ENCODE assay signal across 8 cellular contexts in genomic region chr6:116011520-116011919, GRCh38. TPM values are rescaled to one million over a fixed set of nuclear protein-coding genes. Genes with fewer than 3 reads are reported as not detected.
DNase-seq lines count a peak whose midpoint lies in the region; ATAC-seq, FAIRE-seq and TF ChIP-seq lines count a peak whose summit lies in the region.

No MANE protein-coding gene starts in this region.

- CTCF ChIA-PET in A549 (lab: Yijun Ruan, JAX), result interaction anchor here (0.5 to 4.1 kb wide), 20 partner anchors 8 to 114 kb away, joined by 3 to 20 read pairs (median 4); partner anchors contain the start of genes FRK and NT5DC1
- CTCF ChIA-PET in mammary epithelial cell (lab: Charles Lee; ENCODE audit: low non-redundant PET), result interaction anchor here (0.6 to 1.8 kb wide), 5 partner anchors 25 to 89 kb away, joined by 3 to 26 read pairs (median 8); partner anchors contain the start of genes FRK and NT5DC1

- peaks cover 16% of the 10 kb centered on the region for H3K79me2 ChIP-seq in mammary epithelial cell (ENCODE audit: insufficient read depth, low read length)

- H3K4me2 ChIP-seq in A549, result peak overlapping the region; percentile 57
- peak overlapping the region; percentile 63 for H3K4me2 ChIP-seq in mammary epithelial cell (ENCODE audit: insufficient read depth, low read depth, low read length)

- no peaks in the 10 kb centered on the region for H3K36me3 Mint-ChIP-seq in effector memory CD8-positive, alpha-beta T cell (ENCODE audit: insufficient read depth)

- ATAC-seq in A549 (peak in 1 of 2 experiments; percentile 13; a peak in 3 of 6 replicates), GM19463 (IDR thresholded peaks at IDR 0.05; ENCODE audit: unreplicated experiment) (peak; percentile 66), HG03457 (IDR thresholded peaks at IDR 0.05; ENCODE audit: unreplicated experiment) (peak; percentile 57)
- ATAC-seq in effector memory CD8-positive, alpha-beta T cell (replicated peaks), result no peak

- POLR2A ChIA-PET in A549 (lab: Yijun Ruan, JAX), result interaction anchor here (0.9 to 1.5 kb wide), 3 partner anchors 49 to 89 kb away, joined by 4 to 6 read pairs (median 6); partner anchors contain the start of genes FRK and NT5DC1

- H3K36me3 ChIP-seq in mammary epithelial cell (ENCODE audit: insufficient read depth, low read length) (no peaks in the 10 kb centered on the region), esophagus squamous epithelium (no peaks in the 10 kb centered on the region)

- no peaks in the 10 kb centered on the region for H3K9me3 Mint-ChIP-seq in effector memory CD8-positive, alpha-beta T cell

- H2AFZ ChIP-seq in mammary epithelial cell (ENCODE audit: low read depth, low read length), result no peak overlapping the region

- no peak for TF ChIP-seq EP300 in A549 (IDR thresholded peaks at IDR 0.05)

- DNase-seq in A549 (ENCODE audit: low read depth in 1 of 2, low spot score in 1 of 2) (no peak), mammary epithelial cell (peak; percentile 91), esophagus squamous epithelium (lab: John Stamatoyannopoulos, UW) (no peak), NCI-H226 (no peak), NCI-H510A (lab: John Stamatoyannopoulos, UW) (no peak)
- DNase-seq in effector memory CD8-positive, alpha-beta T cell, result no peak

- H3K27me3 ChIP-seq in mammary epithelial cell (ENCODE audit: insufficient read depth, low read length) (no peaks in the 10 kb centered on the region), esophagus squamous epithelium (no peaks in the 10 kb centered on the region)

- no peaks in the 10 kb centered on the region for H4K20me1 ChIP-seq in mammary epithelial cell (ENCODE audit: insufficient read depth, low read length)

- dilution Hi-C loops in mammary epithelial cell (cut with HindIII; ENCODE audit: low sequenced_read_pairs), result loop anchor here (5.0 kb wide), 1 partner anchor 81 kb away; no protein-coding TSS in a partner anchor

- H3K4me3 Mint-ChIP-seq in effector memory CD8-positive, alpha-beta T cell, result no peak overlapping the region

- no peak for TF ChIP-seq RAD21 in A549 (conservative IDR thresholded peaks at IDR 0.05 in 1 of 2, IDR thresholded peaks at IDR 0.05 in 1 of 2)

- BruUV-seq in mammary epithelial cell (replicated peaks; lab: Mats Ljungman, UMichigan), result no TSS peak

- WGBS in A549 (ENCODE audit: missing lambda C conversion rate), result 45% methylated on average over 3 of the region's 3 CpGs
- WGBS in mammary epithelial cell (ENCODE audit: low coverage, missing lambda C conversion rate), result 0% methylated on average over 3 of the region's 3 CpGs
- WGBS in esophagus squamous epithelium, 2 donors, result 21 to 44% methylated on average over 3 of the region's 3 CpGs

- no peak overlapping the region for H3K4me3 ChIP-seq in A549
- no peak overlapping the region for H3K4me3 ChIP-seq in mammary epithelial cell (replicated peaks in 1 of 3; ENCODE audit: insufficient read depth in 1 of 3, low read depth in 2 of 3, low read length in 3 of 3)
- no peak overlapping the region for H3K4me3 ChIP-seq in esophagus squamous epithelium

- intact Hi-C loops in mammary epithelial cell (cut with micrococcal nuclease), result loop anchor here (1.0 to 10.0 kb wide), 4 partner anchors 49 to 203 kb away; partner anchors contain the start of gene FRK
- intact Hi-C loops in esophagus squamous epithelium (cut with DNase I), result loop anchor here (5.0 kb wide), 1 partner anchor 91 kb away; the partner anchor contains the start of gene NT5DC1

- H3K27ac Mint-ChIP-seq in effector memory CD8-positive, alpha-beta T cell, result no peak overlapping the region

- H3K4me1 ChIP-seq in A549 (peaks cover 84% of the 10 kb centered on the region), mammary epithelial cell (ENCODE audit: insufficient read depth, low read length) (peaks cover 53% of the 10 kb centered on the region), esophagus squamous epithelium (peaks cover 0 to 44% (median 12%) of the 10 kb centered on the region in 3 donors)

- H3K27me3 Mint-ChIP-seq in effector memory CD8-positive, alpha-beta T cell, result peaks cover 17 to 24% of the 10 kb centered on the region in 2 donors

- TF ChIP-seq POLR2A in A549 (IDR thresholded peaks at IDR 0.05; ENCODE audit: low read length), result no peak
- no peak for TF ChIP-seq POLR2A in esophagus squamous epithelium (IDR thresholded peaks at IDR 0.05)

- H3K9ac ChIP-seq in mammary epithelial cell (ENCODE audit: insufficient read depth, low read length), result peak overlapping the region; percentile 38

- no peak for TF ChIP-seq CTCF in A549 (IDR thresholded peaks at IDR 0.05)
- no peak for TF ChIP-seq CTCF in mammary epithelial cell (conservative IDR thresholded peaks at IDR 0.05 in 1 of 2, IDR thresholded peaks at IDR 0.05 in 1 of 2; ENCODE audit: extremely low read depth in 1 of 2, insufficient read depth in 1 of 2, low read depth in 1 of 2, low read length in 2 of 2)
- TF ChIP-seq CTCF in esophagus squamous epithelium (IDR thresholded peaks at IDR 0.05), result no peak

- in situ Hi-C loops in mammary epithelial cell (cut with MboI; ENCODE audit: low sequenced_read_pairs in 2 of 2), result loop anchor here in 1 of 2 donors (5.0 kb wide), 1 partner anchor 86 kb away; no protein-coding TSS in a partner anchor

- no peaks in the 10 kb centered on the region for H3K4me1 Mint-ChIP-seq in effector memory CD8-positive, alpha-beta T cell (ENCODE audit: low read depth in 2 of 2)

- FAIRE-seq in A549 (lab: Jason Lieb, UNC), result no peak

- H3K27ac ChIP-seq in A549 (peak overlapping the region; percentile 45 to 66; a peak in 5 of 6 replicates), mammary epithelial cell (ENCODE audit: insufficient read depth, low read depth, low read length) (peak overlapping the region; percentile 73), esophagus squamous epithelium (peak overlapping the region in 2 of 4 donors; percentile 23 to 43)

- H3K9me3 ChIP-seq in A549 (no peaks in the 10 kb centered on the region), mammary epithelial cell (replicated peaks; ENCODE audit: insufficient read depth, low read length) (no peaks in the 10 kb centered on the region), esophagus squamous epithelium (no peaks in the 10 kb centered on the region)

TF ChIP-seq in A549, 52 proteins besides CTCF, POLR2A, EP300 and RAD21:
- TF ChIP-seq FOSL2 (IDR thresholded peaks at IDR 0.05) (no peak), FOSL2 (CRISPR knock-in tag; IDR thresholded peaks at IDR 0.05) (peak; percentile 34; the same call in 1 of the 2 replicates), MAZ (IDR thresholded peaks at IDR 0.05; ENCODE audit: borderline replicate concordance, low read depth, low read length) (no peak)

RNA-seq across cellular contexts. Expression of gene FRK, which starts 49.2 kb away (rescaled TPM):
- polyA plus RNA-seq in A549 (2011; rRNA removed) (6.7 and 8.9 TPM in 2 replicates), A549 (2017; fragmentation: RNase III; extraction: RNeasy Plus Mini Kit Qiagen cat#74134 plus additional on column Dnase treatment) (1.7 to 2.2 TPM (median 2.1 TPM) in 3 replicates), mammary epithelial cell (1.4 TPM)
- polyA plus RNA-seq in A549 (2012; cell fraction: cytosol; rRNA removed), result 0.67 and 0.93 TPM in 2 replicates
- polyA plus RNA-seq in A549 (2012; cell fraction: nucleus; rRNA removed), result 0.82 and 1.2 TPM in 2 replicates
- polyA minus RNA-seq in A549 (2011; rRNA and poly(A)+ RNA removed), result 15.4 and 18.7 TPM in 2 replicates
- total RNA-seq in mammary epithelial cell (1 to 10 TPM; 3.2 to 6.2 TPM), esophagus squamous epithelium (10 to 100 TPM in 2 of 4 donors, 1 to 10 TPM in 2; 5.0 to 12.1 (median 10.0) TPM)
- polyA minus RNA-seq in mammary epithelial cell, result 7.8 TPM
